14 cellular contexts compared by ENCODE assay signal in the genomic region with DNA sequence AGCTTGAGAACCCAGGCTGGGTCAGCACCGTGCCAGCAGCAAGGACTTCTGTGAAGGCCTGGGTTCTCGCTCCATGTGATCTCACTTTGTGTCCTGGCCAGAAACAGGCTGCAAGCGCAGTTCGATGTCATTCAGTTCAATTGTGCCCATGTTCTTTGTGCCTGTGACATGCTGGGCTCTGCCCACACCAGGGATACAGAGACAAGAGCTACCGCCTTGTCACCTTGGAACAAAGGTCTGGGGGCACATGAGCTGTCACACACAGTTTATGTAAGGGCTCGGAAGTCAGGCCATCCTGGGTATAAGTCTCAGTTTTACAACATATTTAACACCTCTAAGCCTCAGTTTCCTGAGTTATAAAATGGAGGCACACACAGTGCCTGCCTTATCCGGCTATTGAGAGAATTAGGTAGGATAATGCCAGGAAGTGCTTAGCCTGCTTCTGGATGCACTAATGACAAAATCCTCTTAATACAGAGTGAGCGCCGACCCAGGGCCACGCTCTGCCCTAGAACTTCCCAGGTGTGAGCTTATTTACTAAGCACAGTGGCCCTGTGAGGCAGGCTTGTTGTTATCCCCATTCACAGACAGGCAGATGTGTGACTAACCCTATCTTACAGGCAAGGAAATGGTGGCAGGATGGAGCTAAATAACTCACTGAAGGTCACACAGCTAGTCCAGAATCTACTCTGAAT. TPM values are rescaled to one million over a fixed set of nuclear protein-coding genes. Genes with fewer than 3 reads are reported as not detected.
DNase-seq lines count a peak whose midpoint lies in the region; ATAC-seq and TF ChIP-seq lines count a peak whose summit lies in the region.
"Had no signal": no experiment of that assay in that cellular context is flagged by ENCODE, and none has a peak within 500 bp of the region (broad histone marks: within the 10 kb centered on the region; RNA-seq: fewer than 3 reads in every experiment).

No MANE protein-coding gene starts in this region.

- no peak overlapping the region for H2AK5ac ChIP-seq in trophoblast cell (ENCODE audit: low read length)

- no peak overlapping the region for H2AFZ ChIP-seq in trophoblast cell (ENCODE audit: insufficient read depth, low read length, poor library complexity)

- H3K9me3 ChIP-seq in trophoblast cell (ENCODE audit: insufficient read depth, low read depth, low read length) = no peaks in the 10 kb centered on the region

- H3K4me3 ChIP-seq in fibroblast of mammary gland (ENCODE audit: control insufficient read depth, low read depth, low read length) (no peak overlapping the region), trophoblast cell (ENCODE audit: low read depth, low read length) (no peak overlapping the region)
- H3K4me3 ChIP-seq: skin epidermis had no signal

- H3K9me3 Mint-ChIP-seq in CD14-positive monocyte (peaks cover 0 to 2% (median 0%) of the 10 kb centered on the region in 7 donors), nephron progenitor cell (no peaks in the 10 kb centered on the region)

- TF ChIP-seq CTCF in CD14-positive monocyte (IDR thresholded peaks at IDR 0.05) = no peak
- TF ChIP-seq CTCF in fibroblast of mammary gland (conservative IDR thresholded peaks at IDR 0.05; ENCODE audit: control insufficient read depth, insufficient read depth, low read depth, low read length) = no peak
- no peak for TF ChIP-seq CTCF in nephron progenitor cell (IDR thresholded peaks at IDR 0.05)

- no peak overlapping the region for H2BK120ac ChIP-seq in trophoblast cell (ENCODE audit: insufficient read depth, low read length, poor library complexity)

- peaks cover 3% of the 10 kb centered on the region for H3K79me2 ChIP-seq in trophoblast cell (ENCODE audit: control insufficient read depth, insufficient read depth, low read length, poor library complexity)

- H4K8ac ChIP-seq in trophoblast cell (ENCODE audit: low read depth, low read length) = no peak overlapping the region

- H3K27me3 Mint-ChIP-seq in CD14-positive monocyte (ENCODE audit: low read depth in 3 of 3) = peaks cover 0 to 2% (median 2%) of the 10 kb centered on the region in 3 donors
- peaks cover 4% of the 10 kb centered on the region for H3K27me3 Mint-ChIP-seq in nephron progenitor cell (ENCODE audit: low read depth, poor library complexity)

- DNase-seq in CD14-positive monocyte (ENCODE audit: low spot score) = no peak
- peak; percentile 88 for DNase-seq in NCI-H82 (lab: John Stamatoyannopoulos, UW)
- DNase-seq in fibroblast of mammary gland (ENCODE audit: low read depth) = peak; percentile 30
- DNase-seq in nephron progenitor cell = no peak
- no peak for DNase-seq in trophoblast cell
- DNase-seq: DMS79, NCI-H1694 treated with DMSO at 0.1 percent for 48 hours, NCI-H774, T-helper 1 cell had no signal

- no peaks in the 10 kb centered on the region for H3K27me3 ChIP-seq in trophoblast cell (ENCODE audit: insufficient read depth, low read length)

- H4K91ac ChIP-seq in trophoblast cell (ENCODE audit: low read depth, low read length) = no peak overlapping the region

- H3K4me1 Mint-ChIP-seq in CD14-positive monocyte (peaks cover 48% of the 10 kb centered on the region), nephron progenitor cell (peaks cover 31% of the 10 kb centered on the region)

- H3K14ac ChIP-seq in trophoblast cell (ENCODE audit: low read length) = no peak overlapping the region

- ATAC-seq in GM18502 (IDR thresholded peaks at IDR 0.05; ENCODE audit: poor library complexity, unreplicated experiment) (no peak), HG03354 (IDR thresholded peaks at IDR 0.05; ENCODE audit: poor library complexity, severe bottlenecking, unreplicated experiment) (no peak), GM21529 (IDR thresholded peaks at IDR 0.05; ENCODE audit: unreplicated experiment) (no peak)
- ATAC-seq: esophagus mucosa had no signal

- H3K36me3 Mint-ChIP-seq in CD14-positive monocyte = peaks cover 30 to 33% of the 10 kb centered on the region in 2 donors
- peaks cover 28% of the 10 kb centered on the region for H3K36me3 Mint-ChIP-seq in nephron progenitor cell (ENCODE audit: low read depth)

- H3K9ac ChIP-seq in trophoblast cell (ENCODE audit: low read length) = no peak overlapping the region

- WGBS in trophoblast cell (ENCODE audit: extremely low coverage, insufficient coverage, insufficient read length) = no CpG with 5 or more reads among the region's 10 CpGs

- no peak overlapping the region for H3K23ac ChIP-seq in trophoblast cell (ENCODE audit: low read length)

- no peak overlapping the region for H3K27ac ChIP-seq in trophoblast cell (ENCODE audit: low read depth, low read length)

- no peak overlapping the region for H3K4me2 ChIP-seq in trophoblast cell (ENCODE audit: low read length)

- no peak overlapping the region for H3K18ac ChIP-seq in trophoblast cell (ENCODE audit: low read length)

- H3K36me3 ChIP-seq in trophoblast cell (ENCODE audit: control insufficient read depth in 1 of 2, insufficient read depth in 2 of 2, low read length in 2 of 2) = peaks cover 10 to 14% of the 10 kb centered on the region in 2 experiments

- intact Hi-C loops in CD14-positive monocyte (cut with micrococcal nuclease) = no loop called here

- H3K79me1 ChIP-seq in trophoblast cell (ENCODE audit: low read length) = peaks cover 2% of the 10 kb centered on the region

- H2BK12ac ChIP-seq in trophoblast cell (ENCODE audit: low read length) = no peak overlapping the region

- peaks cover 4 to 11% of the 10 kb centered on the region in 2 experiments for H3K4me1 ChIP-seq in trophoblast cell (ENCODE audit: control insufficient read depth in 1 of 2, insufficient read depth in 2 of 2, low read length in 2 of 2)

- no peak overlapping the region for H3K4me3 Mint-ChIP-seq in CD14-positive monocyte
- no peak overlapping the region for H3K4me3 Mint-ChIP-seq in nephron progenitor cell

- no peak overlapping the region for H3K4ac ChIP-seq in trophoblast cell (ENCODE audit: low read depth, low read length)

- peak overlapping the region; percentile 86 to 98 (median 96) for H3K27ac Mint-ChIP-seq in CD14-positive monocyte
- peak overlapping the region; percentile 66 for H3K27ac Mint-ChIP-seq in nephron progenitor cell

- no peak overlapping the region for H4K12ac ChIP-seq in trophoblast cell (ENCODE audit: low read depth, low read length)

- H2BK5ac ChIP-seq in trophoblast cell (ENCODE audit: low read depth, low read length, poor library complexity) = no peak overlapping the region

RNA-seq across cellular contexts. Expression of a gene that starts 50.4 kb away (rescaled TPM):
- polyA plus RNA-seq in CD14-positive monocyte = 1 to 10 TPM; 6.0 to 8.5 TPM
- 4.3 TPM in 2 replicates for polyA plus RNA-seq in trophoblast cell (2013)

Comparison
In these comparisons a context has a peak if more than half of its experiments do, and no peak if none do; other contexts are left out.
1. DNase-seq: peak in NCI-H82 (single experiment) and fibroblast of mammary gland (single experiment); none in CD14-positive monocyte (single experiment), nephron progenitor cell (single experiment) and trophoblast cell (0 of 2).